Comparison of ENCODE assay signal across 31 cellular contexts in genomic region chr1:236259043-236259442, GRCh38.
"Had no signal": no experiment of that assay in that cellular context is flagged by ENCODE, and none has a peak within 500 bp of the region (broad histone marks: within the 10 kb centered on the region; RNA-seq: fewer than 3 reads in every experiment).

No MANE protein-coding gene starts in this region.

- H3K4me1 Mint-ChIP-seq: activated CD4-positive, alpha-beta memory T cell treated with anti-CD3 and anti-CD28 coated beads, Interleukin-2, amount 10 ng/mL, durations not matched to agents 7 days and 5 days had no signal

- FAIRE-seq: endometrium, endothelial cell of umbilical vein had no signal

- H3K27ac ChIP-seq: adrenal gland, body of pancreas, colonic mucosa, epithelial cell of prostate, esophagus squamous epithelium, gastroesophageal sphincter, heart right ventricle, hepatocyte had no signal

- H3K27ac Mint-ChIP-seq: activated CD4-positive, alpha-beta memory T cell treated with anti-CD3 and anti-CD28 coated beads, Interleukin-2, amount 10 ng/mL, durations not matched to agents 7 days and 5 days; activated CD4-positive, alpha-beta T cell treated with anti-CD3 and anti-CD28 coated beads for 36 hours; activated CD4-positive, alpha-beta T cell treated with anti-CD3 and anti-CD28 coated beads, Interleukin-2, amount 10 ng/mL, durations not matched to agents 24 days and 14 days; activated naive CD4-positive, alpha-beta T cell treated with anti-CD3 and anti-CD28 coated beads, Interleukin-2, amount 10 ng/mL, durations not matched to agents 7 days and 5 days; activated naive CD4-positive, alpha-beta T cell treated with anti-CD3 and anti-CD28 coated beads, Interleukin-2, amount 50 U/mL, for 72 hours; activated naive CD8-positive, alpha-beta T cell treated with anti-CD3 and anti-CD28 coated beads, Interleukin-2, amount 50 U/mL, for 24 hours; activated T-cell treated with anti-CD3 and anti-CD28 coated beads, Interleukin-2, amount 50 U/mL, for 24 hours; activated T-cell treated with anti-CD3 and anti-CD28 coated beads, Interleukin-2, amount 50 U/mL, for 72 hours had no signal

- H3K9me3 ChIP-seq: colonic mucosa had no signal

- H3K4me3 Mint-ChIP-seq: activated CD4-positive, alpha-beta memory T cell treated with anti-CD3 and anti-CD28 coated beads, Interleukin-2, amount 10 ng/mL, durations not matched to agents 7 days and 5 days; activated CD4-positive, alpha-beta T cell treated with anti-CD3 and anti-CD28 coated beads for 36 hours; activated CD4-positive, alpha-beta T cell treated with anti-CD3 and anti-CD28 coated beads, Interleukin-2, amount 10 ng/mL, durations not matched to agents 24 days and 14 days; activated naive CD4-positive, alpha-beta T cell treated with anti-CD3 and anti-CD28 coated beads, Interleukin-2, amount 10 ng/mL, durations not matched to agents 7 days and 5 days; activated naive CD8-positive, alpha-beta T cell treated with anti-CD3 and anti-CD28 coated beads, Interleukin-2, amount 50 U/mL, for 24 hours; activated T-cell treated with anti-CD3 and anti-CD28 coated beads, Interleukin-2, amount 50 U/mL, for 24 hours; activated T-cell treated with anti-CD3 and anti-CD28 coated beads, Interleukin-2, amount 50 U/mL, for 72 hours had no signal

- H3K27me3 Mint-ChIP-seq: activated CD4-positive, alpha-beta memory T cell treated with anti-CD3 and anti-CD28 coated beads, Interleukin-2, amount 10 ng/mL, durations not matched to agents 7 days and 5 days; activated CD4-positive, alpha-beta T cell treated with anti-CD3 and anti-CD28 coated beads for 36 hours; activated CD4-positive, alpha-beta T cell treated with anti-CD3 and anti-CD28 coated beads, Interleukin-2, amount 10 ng/mL, durations not matched to agents 24 days and 14 days; activated naive CD4-positive, alpha-beta T cell treated with anti-CD3 and anti-CD28 coated beads, Interleukin-2, amount 10 ng/mL, durations not matched to agents 7 days and 5 days; activated naive CD8-positive, alpha-beta T cell treated with anti-CD3 and anti-CD28 coated beads, Interleukin-2, amount 50 U/mL, for 24 hours; activated T-cell treated with anti-CD3 and anti-CD28 coated beads, Interleukin-2, amount 50 U/mL, for 24 hours had no signal

- H3K4me3 ChIP-seq: adrenal gland, body of pancreas, colonic mucosa, esophagus squamous epithelium, gastroesophageal sphincter, heart right ventricle, hepatocyte had no signal

- H3K27me3 ChIP-seq: adrenal gland, body of pancreas, colonic mucosa, esophagus squamous epithelium, gastroesophageal sphincter, heart right ventricle, hepatocyte had no signal

- DNase-seq: activated CD4-positive, alpha-beta memory T cell treated with anti-CD3 and anti-CD28 coated beads, Interleukin-2, amount 10 ng/mL, durations not matched to agents 7 days and 5 days; activated CD4-positive, alpha-beta T cell treated with anti-CD3 and anti-CD28 coated beads for 36 hours; activated CD4-positive, alpha-beta T cell treated with anti-CD3 and anti-CD28 coated beads, Interleukin-2, amount 10 ng/mL, durations not matched to agents 24 days and 14 days; activated CD4-positive, CD25-positive, alpha-beta regulatory T cell; activated CD4-positive, CD25-positive, alpha-beta regulatory T cell treated with anti-CD3 and anti-CD28 coated beads, Interleukin-2, amount 50 U/mL, for 72 hours; activated CD8-positive, alpha-beta memory T cell treated with anti-CD3 and anti-CD28 coated beads, Interleukin-2, amount 50 U/mL, for 48 hours; activated gamma-delta T cell; activated naive CD4-positive, alpha-beta T cell; activated naive CD4-positive, alpha-beta T cell treated with anti-CD3 and anti-CD28 coated beads, Interleukin-2, amount 10 ng/mL, durations not matched to agents 7 days and 5 days; activated naive CD8-positive, alpha-beta T cell treated with anti-CD3 and anti-CD28 coated beads, Interleukin-2, amount 50 U/mL, for 24 hours; activated T-cell treated with anti-CD3 and anti-CD28 coated beads for 4 hours; activated T-cell treated with anti-CD3 and anti-CD28 coated beads, Interleukin-2, amount 50 U/mL, for 24 hours; activated T-cell treated with anti-CD3 and anti-CD28 coated beads, Interleukin-2, amount 50 U/mL, for 72 hours; adrenal gland; amygdala; aorta; body of pancreas; caudate nucleus; cerebellar nuclear complex; colonic mucosa; effector CD8-positive, alpha-beta T cell; esophagus squamous epithelium; foreskin melanocyte; heart right ventricle; T-helper 2 cell had no signal

- ATAC-seq: activated CD4-positive, alpha-beta T cell treated with anti-CD3 and anti-CD28 coated beads for 36 hours; activated naive CD4-positive, alpha-beta T cell treated with anti-CD3 and anti-CD28 coated beads, Interleukin-2, amount 50 U/mL, for 72 hours; activated naive CD8-positive, alpha-beta T cell treated with anti-CD3 and anti-CD28 coated beads, Interleukin-2, amount 50 U/mL, for 24 hours; activated T-cell treated with anti-CD3 and anti-CD28 coated beads, Interleukin-2, amount 50 U/mL, for 72 hours; body of pancreas; gastroesophageal sphincter; heart right ventricle had no signal
